ENCODE assay signal across 21 cellular contexts in the genomic region with DNA sequence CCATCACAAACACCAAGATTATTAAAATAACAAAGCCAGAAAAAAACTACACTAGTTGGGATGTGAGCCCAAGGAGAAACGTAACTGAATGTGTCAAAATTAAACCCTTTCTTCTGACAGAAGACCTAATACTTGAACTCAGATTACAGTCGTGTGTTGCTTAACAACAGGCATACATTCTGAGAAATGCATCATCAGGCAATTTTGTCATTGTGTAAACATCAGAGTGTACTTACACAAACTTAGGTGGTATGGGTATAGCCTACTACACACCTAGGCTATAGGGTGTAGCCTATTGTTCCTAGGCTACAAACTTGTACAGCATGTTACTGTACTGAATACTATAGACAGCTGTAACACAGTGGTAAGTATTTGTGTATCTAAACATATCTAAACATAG.
"Had no signal": no experiment of that assay in that cellular context is flagged by ENCODE, and none has a peak within 500 bp of the region (broad histone marks: within the 10 kb centered on the region; RNA-seq: fewer than 3 reads in every experiment).

No MANE protein-coding gene starts in this region.

- H3K4me3 Mint-ChIP-seq: activated CD4-positive, alpha-beta memory T cell treated with anti-CD3 and anti-CD28 coated beads, Interleukin-2, amount 10 ng/mL, durations not matched to agents 7 days and 5 days; activated naive CD8-positive, alpha-beta T cell treated with anti-CD3 and anti-CD28 coated beads for 36 hours; activated T-cell treated with anti-CD3 and anti-CD28 coated beads, Interleukin-2, amount 50 U/mL, for 24 hours; effector memory CD8-positive, alpha-beta T cell; nephron progenitor cell; T-helper 17 cell had no signal

- H3K27me3 Mint-ChIP-seq: activated CD4-positive, alpha-beta memory T cell treated with anti-CD3 and anti-CD28 coated beads, Interleukin-2, amount 10 ng/mL, durations not matched to agents 7 days and 5 days; activated naive CD8-positive, alpha-beta T cell treated with anti-CD3 and anti-CD28 coated beads for 36 hours; activated T-cell treated with anti-CD3 and anti-CD28 coated beads, Interleukin-2, amount 50 U/mL, for 24 hours; effector memory CD8-positive, alpha-beta T cell; progenitor cell of endocrine pancreas; T-helper 17 cell had no signal

- H3K9me3 ChIP-seq: right atrium auricular region, suprapubic skin had no signal

- DNase-seq: activated CD4-positive, alpha-beta memory T cell treated with anti-CD3 and anti-CD28 coated beads, Interleukin-2, amount 10 ng/mL, durations not matched to agents 7 days and 5 days; activated CD4-positive, alpha-beta T cell treated with anti-CD3 and anti-CD28 coated beads for 4 hours; activated gamma-delta T cell; activated naive CD8-positive, alpha-beta T cell treated with anti-CD3 and anti-CD28 coated beads for 36 hours; activated T-cell treated with anti-CD3 and anti-CD28 coated beads, Interleukin-2, amount 50 U/mL, for 24 hours; dermis blood vessel endothelial cell; effector memory CD8-positive, alpha-beta T cell; hippocampal formation; kidney glomerular epithelial cell; mesendoderm; nephron progenitor cell; occipital lobe; small intestine; stimulated activated CD4-positive, alpha-beta T cell treated with anti-CD3 and anti-CD28 coated beads, Interleukin-4, amount 100 ng/mL, for 24 hours; stimulated activated naive CD8-positive, alpha-beta T cell treated with anti-CD3 and anti-CD28 coated beads, Interleukin-15, Interleukin-2, amounts not matched to agents 100 U/mL and 50 U/mL, for 24 hours; T-helper 17 cell; WERI-Rb-1 had no signal

- H3K27me3 ChIP-seq: right atrium auricular region, suprapubic skin had no signal

- H3K4me3 ChIP-seq: right atrium auricular region, suprapubic skin had no signal

- H3K9me3 Mint-ChIP-seq: activated naive CD8-positive, alpha-beta T cell treated with anti-CD3 and anti-CD28 coated beads for 36 hours; activated T-cell treated with anti-CD3 and anti-CD28 coated beads, Interleukin-2, amount 50 U/mL, for 24 hours; brain; effector memory CD8-positive, alpha-beta T cell; nephron progenitor cell had no signal

- H3K27ac Mint-ChIP-seq: activated CD4-positive, alpha-beta memory T cell treated with anti-CD3 and anti-CD28 coated beads, Interleukin-2, amount 10 ng/mL, durations not matched to agents 7 days and 5 days; activated naive CD8-positive, alpha-beta T cell treated with anti-CD3 and anti-CD28 coated beads for 36 hours; effector memory CD8-positive, alpha-beta T cell; nephron progenitor cell; progenitor cell of endocrine pancreas had no signal

- H3K27ac ChIP-seq: right atrium auricular region, suprapubic skin, WERI-Rb-1 had no signal

- ATAC-seq: effector memory CD8-positive, alpha-beta T cell; stimulated activated naive CD8-positive, alpha-beta T cell treated with anti-CD3 and anti-CD28 coated beads, Interleukin-15, Interleukin-2, amounts not matched to agents 100 U/mL and 50 U/mL, for 24 hours; T-helper 17 cell had no signal

- FAIRE-seq: small intestine had no signal
